1 cellular context compared by ENCODE assay signal in genomic region chr12:64403708-64404469, GRCh38.
TF ChIP-seq lines count a peak whose summit lies in the region.

XPOT (plus strand) TSS chr12:64404392; CDS start chr12:64410036, 5,644 bp downstream.

TF ChIP-seq in HepG2, 621 proteins besides CTCF, POLR2A, EP300 and RAD21 (continued from another document and continues in another):
- TF ChIP-seq NFIC (IDR thresholded peaks at IDR 0.05; ENCODE audit: low read length), result no peak
- no peak for TF ChIP-seq ZBTB46 (CRISPR knock-in tag; IDR thresholded peaks at IDR 0.05; ENCODE audit: borderline replicate concordance)
- no peak for TF ChIP-seq PAX8 (CRISPR knock-in tag; IDR thresholded peaks at IDR 0.05; ENCODE audit: borderline replicate concordance)
- TF ChIP-seq HOXA5 (CRISPR knock-in tag; IDR thresholded peaks at IDR 0.05), result no peak
- TF ChIP-seq ZNF503 (CRISPR knock-in tag; IDR thresholded peaks at IDR 0.05), result no peak
- no peak for TF ChIP-seq ZFP90 (CRISPR knock-in tag; IDR thresholded peaks at IDR 0.05; ENCODE audit: borderline replicate concordance)
- no peak for TF ChIP-seq ATRX (CRISPR knock-in tag; IDR thresholded peaks at IDR 0.05; ENCODE audit: borderline replicate concordance)
- no peak for TF ChIP-seq THYN1 (CRISPR knock-in tag; IDR thresholded peaks at IDR 0.05; ENCODE audit: borderline replicate concordance, low read depth)
- TF ChIP-seq RBM39 (IDR thresholded peaks at IDR 0.05; ENCODE audit: low read depth, low read length, poor library complexity, severe bottlenecking), result peak; percentile 5
- TF ChIP-seq ZNF878 (CRISPR knock-in tag; IDR thresholded peaks at IDR 0.05), result no peak
- no peak for TF ChIP-seq ZFP41 (CRISPR knock-in tag; IDR thresholded peaks at IDR 0.05; ENCODE audit: borderline replicate concordance)
- no peak for TF ChIP-seq NFE2 (CRISPR knock-in tag; IDR thresholded peaks at IDR 0.05)
- TF ChIP-seq ZNF879 (CRISPR knock-in tag; IDR thresholded peaks at IDR 0.05), result 0 out of 2 replicates have a peak, but pooled peaks have one; percentile 32
- 0 out of 2 replicates have a peak, but pooled peaks have one; percentile 6 for TF ChIP-seq ZIK1 (CRISPR knock-in tag; IDR thresholded peaks at IDR 0.05; ENCODE audit: borderline replicate concordance, low read depth)
- TF ChIP-seq NFYB (CRISPR knock-in tag; IDR thresholded peaks at IDR 0.05), result peak; percentile 47; the same call in 1 of the 2 replicates
- TF ChIP-seq XRCC5 (optimal IDR thresholded peaks at IDR 0.05; ENCODE audit: low read length), result no peak
- no peak for TF ChIP-seq SRF (IDR thresholded peaks at IDR 0.05; ENCODE audit: low read depth, low read length)
- no peak for TF ChIP-seq IKZF4 (CRISPR knock-in tag; IDR thresholded peaks at IDR 0.05; ENCODE audit: borderline replicate concordance, low read depth, not compliant biosample characterization)
- TF ChIP-seq TFAP4 (IDR thresholded peaks at IDR 0.05; ENCODE audit: borderline replicate concordance, low read depth), result no peak
- no peak for TF ChIP-seq CBX5 (CRISPR knock-in tag; IDR thresholded peaks at IDR 0.05; ENCODE audit: borderline replicate concordance)
- TF ChIP-seq SRSF9 (IDR thresholded peaks at IDR 0.05; ENCODE audit: borderline replicate concordance, insufficient read depth, low read depth, low read length, poor library complexity, severe bottlenecking), result no peak
- TF ChIP-seq MBNL3 (CRISPR knock-in tag; conservative IDR thresholded peaks at IDR 0.05), result no peak
- peak; percentile 52 for TF ChIP-seq TFDP2 (CRISPR knock-in tag; IDR thresholded peaks at IDR 0.05)
- TF ChIP-seq NCOR1 (IDR thresholded peaks at IDR 0.05; ENCODE audit: borderline replicate concordance, low read length), result no peak
- 0 out of 2 replicates have a peak, but pooled peaks have one; percentile 32 for TF ChIP-seq MYPOP (CRISPR knock-in tag; IDR thresholded peaks at IDR 0.05)
- no peak for TF ChIP-seq AKNA (CRISPR knock-in tag; IDR thresholded peaks at IDR 0.05; ENCODE audit: borderline replicate concordance)
- no peak for TF ChIP-seq TEF (CRISPR knock-in tag; IDR thresholded peaks at IDR 0.05)
- TF ChIP-seq GABPA (IDR thresholded peaks at IDR 0.05; ENCODE audit: low read depth, low read length), result peak; percentile 84
- peak; percentile 85 for TF ChIP-seq GABPA (CRISPR knock-in tag; IDR thresholded peaks at IDR 0.05; ENCODE audit: low read depth)
- TF ChIP-seq BCL3 (CRISPR knock-in tag; IDR thresholded peaks at IDR 0.05), result 0 out of 2 replicates have a peak, but pooled peaks have one; percentile 12
- TF ChIP-seq DZIP1 (CRISPR knock-in tag; IDR thresholded peaks at IDR 0.05), result no peak
- TF ChIP-seq ZNF616 (CRISPR knock-in tag; IDR thresholded peaks at IDR 0.05; ENCODE audit: low read depth), result no peak
- TF ChIP-seq HES4 (CRISPR knock-in tag; IDR thresholded peaks at IDR 0.05; ENCODE audit: borderline replicate concordance), result no peak
- no peak for TF ChIP-seq MAF1 (CRISPR knock-in tag; IDR thresholded peaks at IDR 0.05; ENCODE audit: borderline replicate concordance)
- TF ChIP-seq MTF2 (CRISPR knock-in tag; IDR thresholded peaks at IDR 0.05; ENCODE audit: borderline replicate concordance), result no peak
- no peak for TF ChIP-seq POGK (CRISPR knock-in tag; conservative IDR thresholded peaks at IDR 0.05)
- TF ChIP-seq ZNF737 (CRISPR knock-in tag; IDR thresholded peaks at IDR 0.05; ENCODE audit: borderline replicate concordance), result no peak
- TF ChIP-seq PRMT3 (CRISPR knock-in tag; IDR thresholded peaks at IDR 0.05; ENCODE audit: borderline replicate concordance, low read depth), result 0 out of 2 replicates have a peak, but pooled peaks have one; percentile 7
- 0 out of 2 replicates have a peak, but pooled peaks have one; percentile 46 for TF ChIP-seq ZNF20 (CRISPR knock-in tag; IDR thresholded peaks at IDR 0.05)
- peak; percentile 23; the same call in 1 of the 2 replicates for TF ChIP-seq E2F5 (CRISPR knock-in tag; conservative IDR thresholded peaks at IDR 0.05)
- TF ChIP-seq NFRKB (IDR thresholded peaks at IDR 0.05), result no peak
- no peak for TF ChIP-seq ZSCAN20 (CRISPR knock-in tag; IDR thresholded peaks at IDR 0.05; ENCODE audit: borderline replicate concordance)
